Comparison of ENCODE assay signal across 18 cellular contexts in the genomic region with DNA sequence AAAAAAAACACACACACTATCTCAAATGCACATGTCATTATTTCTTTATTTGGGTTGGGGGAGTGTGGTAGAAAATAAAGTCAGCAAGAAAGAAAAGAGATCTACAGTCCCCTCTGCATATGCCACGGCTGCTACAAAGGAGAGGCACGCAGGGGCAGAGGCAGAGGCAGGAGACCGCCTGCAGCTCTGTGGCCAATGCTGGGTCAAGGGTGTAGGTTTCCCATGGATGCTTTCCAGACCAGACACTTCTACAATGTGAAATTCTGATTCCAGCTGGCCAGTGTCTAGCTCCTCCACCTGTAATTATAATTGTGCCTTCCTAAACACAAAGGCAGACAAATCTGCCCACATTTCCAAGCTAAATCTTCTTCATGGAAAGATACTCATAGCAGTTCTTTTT. TPM values are rescaled to one million over a fixed set of nuclear protein-coding genes. Genes with fewer than 3 reads are reported as not detected.
A peak's percentile ranks its signal among the peaks of the same experiment; 100 is the strongest.
DNase-seq lines count a peak whose midpoint lies in the region; ATAC-seq and TF ChIP-seq lines count a peak whose summit lies in the region.
"Had no signal": no experiment of that assay in that cellular context is flagged by ENCODE, and none has a peak within 500 bp of the region (broad histone marks: within the 10 kb centered on the region; RNA-seq: fewer than 3 reads in every experiment).

No MANE protein-coding gene starts in this region.

- H3K36me3 ChIP-seq in psoas muscle (ENCODE audit: insufficient read depth in 1 of 2, low read depth in 1 of 2) (no peaks in the 10 kb centered on the region), uterus (no peaks in the 10 kb centered on the region)
- H3K36me3 ChIP-seq: tibial nerve had no signal

- 36% methylated on average over 3 of the region's 3 CpGs for whole genome bisulfite sequencing in right cardiac atrium
- WGBS in psoas muscle, 3 donors = 4 to 22% (median 12%) methylated on average over 3 of the region's 3 CpGs

- peak overlapping the region; percentile 1 for H3K27ac ChIP-seq in right cardiac atrium (ENCODE audit: low read length)
- H3K27ac ChIP-seq in psoas muscle = peak overlapping the region; percentile 50
- H3K27ac ChIP-seq in uterus = no peak overlapping the region
- H3K27ac ChIP-seq: A549 had no signal

- no peak for TF ChIP-seq CTCF in psoas muscle (IDR thresholded peaks at IDR 0.05)
- no peak for TF ChIP-seq CTCF in uterus (IDR thresholded peaks at IDR 0.05)

- H3K9me3 ChIP-seq in right cardiac atrium (ENCODE audit: control insufficient read depth, low read length) (no peaks in the 10 kb centered on the region), psoas muscle (no peaks in the 10 kb centered on the region), uterus (no peaks in the 10 kb centered on the region)
- H3K9me3 ChIP-seq: A549, tibial nerve had no signal

- TF ChIP-seq POLR2A in uterus (IDR thresholded peaks at IDR 0.05) = no peak

- no peak overlapping the region for H3K4me3 ChIP-seq in right cardiac atrium (ENCODE audit: low read length)
- no peak overlapping the region for H3K4me3 ChIP-seq in psoas muscle
- no peak overlapping the region for H3K4me3 ChIP-seq in uterus
- H3K4me3 ChIP-seq: A549, GM23338, tibial nerve had no signal

- ATAC-seq in activated T-cell treated with anti-CD3 and anti-CD28 coated beads, Interleukin-2, amount 50 U/mL, for 72 hours (replicated peaks in 1 of 2) = no peak
- ATAC-seq in right cardiac atrium (peak in 1 of 2 donors; percentile 22), psoas muscle (peak; percentile 38 to 69 (median 65))
- ATAC-seq: A549; CD8-positive, alpha-beta T cell; GM23338 had no signal

- no peaks in the 10 kb centered on the region for H3K27me3 ChIP-seq in right cardiac atrium (ENCODE audit: control insufficient read depth, insufficient read depth)
- no peaks in the 10 kb centered on the region for H3K27me3 ChIP-seq in psoas muscle (ENCODE audit: insufficient read depth in 3 of 3, low read length in 2 of 3)
- H3K27me3 ChIP-seq in uterus = no peaks in the 10 kb centered on the region
- H3K27me3 ChIP-seq: tibial nerve had no signal

- H3K4me1 Mint-ChIP-seq in activated T-cell treated with anti-CD3 and anti-CD28 coated beads, Interleukin-2, amount 50 U/mL, for 72 hours (ENCODE audit: low read depth) = peaks cover 94% of the 10 kb centered on the region

- peak overlapping the region in 1 of 2 donors; percentile 24 for H3K4me3 Mint-ChIP-seq in activated T-cell treated with anti-CD3 and anti-CD28 coated beads, Interleukin-2, amount 50 U/mL, for 72 hours
- H3K4me3 Mint-ChIP-seq: CD8-positive, alpha-beta T cell; GM23338 had no signal

- H3K27me3 Mint-ChIP-seq in activated T-cell treated with anti-CD3 and anti-CD28 coated beads, Interleukin-2, amount 50 U/mL, for 72 hours (ENCODE audit: low read depth) = peaks cover 74% of the 10 kb centered on the region

- H3K36me3 Mint-ChIP-seq in activated T-cell treated with anti-CD3 and anti-CD28 coated beads, Interleukin-2, amount 50 U/mL, for 72 hours (ENCODE audit: insufficient read depth in 2 of 2) = peaks cover 0 to 4% of the 10 kb centered on the region in 2 donors

- H3K9me3 Mint-ChIP-seq in activated T-cell treated with anti-CD3 and anti-CD28 coated beads, Interleukin-2, amount 50 U/mL, for 72 hours = no peaks in the 10 kb centered on the region
- H3K9me3 Mint-ChIP-seq: CD8-positive, alpha-beta T cell; GM23338 had no signal

- peak overlapping the region; percentile 35 for H3K27ac Mint-ChIP-seq in activated T-cell treated with anti-CD3 and anti-CD28 coated beads, Interleukin-2, amount 50 U/mL, for 72 hours
- H3K27ac Mint-ChIP-seq: GM23338 had no signal

- no peak for DNase-seq in activated T-cell treated with anti-CD3 and anti-CD28 coated beads, Interleukin-2, amount 50 U/mL, for 72 hours
- DNase-seq in activated T-cell treated with anti-CD3 and anti-CD28 coated beads for 4 hours (no peak), RPMI7951 (ENCODE audit: low read depth) (peak; percentile 71), right cardiac atrium (no peak), psoas muscle (no peak), NCI-H82 treated with DMSO at 0.1 percent for 48 hours (lab: John Stamatoyannopoulos, UW; ENCODE audit: unreplicated experiment) (no peak), uterus (no peak)
- no peak for DNase-seq in activated effector memory CD4-positive, alpha-beta T cell treated with Interleukin-2 at 50 U/mL for 16 hours
- DNase-seq: activated CD4-positive, CD25-positive, alpha-beta regulatory T cell; effector memory CD4-positive, alpha-beta T cell; EL; foreskin fibroblast; NCI-H524 treated with DMSO at 0.1 percent for 48 hours; stimulated activated CD4-positive, alpha-beta T cell treated with anti-CD3 and anti-CD28 coated beads, Interleukin-4, amount 100 ng/mL, for 4 hours had no signal

- intact Hi-C loops in right cardiac atrium (cut with DNase I) = no loop called here
- intact Hi-C loops in psoas muscle (cut with DNase I) = no loop called here
- intact Hi-C loops in uterus (cut with DNase I; ENCODE audit: low total_unique reads) = no loop called here

- H3K4me1 ChIP-seq in right cardiac atrium (ENCODE audit: control insufficient read depth, insufficient read depth, low read length) (peaks cover 40% of the 10 kb centered on the region), psoas muscle (peaks cover 79% of the 10 kb centered on the region), uterus (peaks cover 0 to 5% of the 10 kb centered on the region in 2 donors)

RNA-seq across cellular contexts. Expression of gene VPS37B, which starts 19.2 kb away (rescaled TPM):
- 10 to 100 TPM; 28.8 to 37.4 TPM for total RNA-seq in activated T-cell treated with anti-CD3 and anti-CD28 coated beads, Interleukin-2, amount 50 U/mL, for 72 hours
- 35.8 and 56.9 TPM in 2 replicates for total RNA-seq in RPMI7951 (2014; rRNA removed; shearing (Covaris generic))
- total RNA-seq in right cardiac atrium (10 to 100 TPM; 17.9 to 22.2 (median 18.9) TPM), psoas muscle (10 to 100 TPM in 2 of 4 donors, 1 to 10 TPM in 2; 8.9 to 11.1 (median 9.9) TPM), uterus (10 to 100 TPM in 3 of 4 donors, 1 to 10 TPM in 1; 3.3 to 21.6 (median 20.2) TPM)
- polyA plus RNA-seq in right cardiac atrium (21.1 TPM), psoas muscle (1 to 10 TPM; 3.2 to 7.7 (median 5.9) TPM)

RNA-seq across cellular contexts. Expression of gene HIP1R, which starts 41.5 kb away (rescaled TPM):
- total RNA-seq in activated T-cell treated with anti-CD3 and anti-CD28 coated beads, Interleukin-2, amount 50 U/mL, for 72 hours = 10 to 100 TPM; 20.0 to 28.1 TPM
- 3.8 and 4.2 TPM in 2 replicates for total RNA-seq in RPMI7951 (2014; rRNA removed; shearing (Covaris generic))
- total RNA-seq in right cardiac atrium (10 to 100 TPM; 25.0 to 48.7 (median 34.2) TPM), psoas muscle (10 to 100 TPM in 2 of 4 donors, 1 to 10 TPM in 2; 6.2 to 13.4 (median 9.7) TPM), uterus (10 to 100 TPM in 3 of 4 donors, 1 to 10 TPM in 1; 2.9 to 31.3 (median 25.8) TPM)
- polyA plus RNA-seq in right cardiac atrium (34.9 TPM), psoas muscle (10 to 100 TPM in 1 of 3 donors, 1 to 10 TPM in 2; 4.5 to 17.6 (median 8.0) TPM)

Comparison
In these comparisons a context has a peak if more than half of its experiments do, and no peak if none do; other contexts are left out.
1. ATAC-seq: peak in psoas muscle (4 of 4); none in activated T-cell treated with anti-CD3 and anti-CD28 coated beads, Interleukin-2, amount 50 U/mL, for 72 hours (0 of 2).
2. H3K27ac ChIP-seq: peak in right cardiac atrium (single experiment) and psoas muscle (single experiment); none in uterus (0 of 2).